In genomic region chr15:77959094-77959879, GRCh38 we compare ENCODE assay signal across 2 cellular contexts.
TF ChIP-seq lines count a peak whose summit lies in the region.

No MANE protein-coding gene starts in this region.

TF ChIP-seq in GM23338, 12 proteins besides CTCF, POLR2A, EP300 and RAD21 (continued from another document):
- no peak for TF ChIP-seq ETS1 (IDR thresholded peaks at IDR 0.05)
- TF ChIP-seq REST (IDR thresholded peaks at IDR 0.05; ENCODE audit: unreplicated experiment), result no peak
- no peak for TF ChIP-seq ZNF462 (CRISPR knock-in tag; IDR thresholded peaks at IDR 0.05)
TF ChIP-seq in GM23338: peak in this region for 0.

TF ChIP-seq in GM12878, 131 proteins besides CTCF, POLR2A, EP300 and RAD21 (continued from another document):
- no peak for TF ChIP-seq ATF2 (IDR thresholded peaks at IDR 0.05; ENCODE audit: low read length)
- no peak for TF ChIP-seq MYC (IDR thresholded peaks at IDR 0.05; ENCODE audit: insufficient read depth, insufficient read length, insufficient replicate concordance, low read length, severe bottlenecking)
- no peak for TF ChIP-seq STAT3 (IDR thresholded peaks at IDR 0.05; ENCODE audit: low read depth, low read length)
- TF ChIP-seq HCFC1 (IDR thresholded peaks at IDR 0.05; ENCODE audit: low read length), result no peak
- TF ChIP-seq BCLAF1 (IDR thresholded peaks at IDR 0.05), result no peak
- 0 out of 2 replicates have a peak, but pooled peaks have one; percentile 15 for TF ChIP-seq PAX5 (IDR thresholded peaks at IDR 0.05; ENCODE audit: borderline replicate concordance, low read depth, low read length)
- TF ChIP-seq POU2F2 (IDR thresholded peaks at IDR 0.05; ENCODE audit: borderline replicate concordance, low read depth, low read length), result peak; percentile 48; the same call in 1 of the 3 replicates
- peak; percentile 52; the same call in 1 of the 2 replicates for TF ChIP-seq IRF4 (IDR thresholded peaks at IDR 0.05; ENCODE audit: low read depth, low read length)
- TF ChIP-seq NFXL1 (IDR thresholded peaks at IDR 0.05; ENCODE audit: borderline replicate concordance), result no peak
- TF ChIP-seq RAD51 (IDR thresholded peaks at IDR 0.05), result no peak
- no peak for TF ChIP-seq BRCA1 (IDR thresholded peaks at IDR 0.05; ENCODE audit: low read depth, low read length)
- TF ChIP-seq GATAD2B (conservative IDR thresholded peaks at IDR 0.05; ENCODE audit: low read depth), result 0 out of 2 replicates have a peak, but pooled peaks have one; percentile 55
- peak; percentile 46; the same call in 1 of the 2 replicates for TF ChIP-seq YY1 (IDR thresholded peaks at IDR 0.05; ENCODE audit: low read depth, low read length)
- no peak for TF ChIP-seq HDGF (IDR thresholded peaks at IDR 0.05)
- TF ChIP-seq SKIL (IDR thresholded peaks at IDR 0.05; ENCODE audit: low read depth, poor library complexity, severe bottlenecking), result no peak
- no peak for TF ChIP-seq MEF2B (IDR thresholded peaks at IDR 0.05; ENCODE audit: partially characterized antibody, poor library complexity, severe bottlenecking)
- no peak for TF ChIP-seq CREM (IDR thresholded peaks at IDR 0.05; ENCODE audit: low read depth)
- TF ChIP-seq, protein P1, sequence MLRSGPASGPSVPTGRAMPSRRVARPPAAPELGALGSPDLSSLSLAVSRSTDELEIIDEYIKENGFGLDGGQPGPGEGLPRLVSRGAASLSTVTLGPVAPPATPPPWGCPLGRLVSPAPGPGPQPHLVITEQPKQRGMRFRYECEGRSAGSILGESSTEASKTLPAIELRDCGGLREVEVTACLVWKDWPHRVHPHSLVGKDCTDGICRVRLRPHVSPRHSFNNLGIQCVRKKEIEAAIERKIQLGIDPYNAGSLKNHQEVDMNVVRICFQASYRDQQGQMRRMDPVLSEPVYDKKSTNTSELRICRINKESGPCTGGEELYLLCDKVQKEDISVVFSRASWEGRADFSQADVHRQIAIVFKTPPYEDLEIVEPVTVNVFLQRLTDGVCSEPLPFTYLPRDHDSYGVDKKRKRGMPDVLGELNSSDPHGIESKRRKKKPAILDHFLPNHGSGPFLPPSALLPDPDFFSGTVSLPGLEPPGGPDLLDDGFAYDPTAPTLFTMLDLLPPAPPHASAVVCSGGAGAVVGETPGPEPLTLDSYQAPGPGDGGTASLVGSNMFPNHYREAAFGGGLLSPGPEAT (IDR thresholded peaks at IDR 0.05; ENCODE audit: low read depth), result no peak
- 0 out of 2 replicates have a peak, but pooled peaks have one; percentile 21 for TF ChIP-seq IKZF1 (conservative IDR thresholded peaks at IDR 0.05)
- no peak for TF ChIP-seq E4F1 (IDR thresholded peaks at IDR 0.05; ENCODE audit: borderline replicate concordance, partially characterized antibody)
- TF ChIP-seq, protein P2, sequence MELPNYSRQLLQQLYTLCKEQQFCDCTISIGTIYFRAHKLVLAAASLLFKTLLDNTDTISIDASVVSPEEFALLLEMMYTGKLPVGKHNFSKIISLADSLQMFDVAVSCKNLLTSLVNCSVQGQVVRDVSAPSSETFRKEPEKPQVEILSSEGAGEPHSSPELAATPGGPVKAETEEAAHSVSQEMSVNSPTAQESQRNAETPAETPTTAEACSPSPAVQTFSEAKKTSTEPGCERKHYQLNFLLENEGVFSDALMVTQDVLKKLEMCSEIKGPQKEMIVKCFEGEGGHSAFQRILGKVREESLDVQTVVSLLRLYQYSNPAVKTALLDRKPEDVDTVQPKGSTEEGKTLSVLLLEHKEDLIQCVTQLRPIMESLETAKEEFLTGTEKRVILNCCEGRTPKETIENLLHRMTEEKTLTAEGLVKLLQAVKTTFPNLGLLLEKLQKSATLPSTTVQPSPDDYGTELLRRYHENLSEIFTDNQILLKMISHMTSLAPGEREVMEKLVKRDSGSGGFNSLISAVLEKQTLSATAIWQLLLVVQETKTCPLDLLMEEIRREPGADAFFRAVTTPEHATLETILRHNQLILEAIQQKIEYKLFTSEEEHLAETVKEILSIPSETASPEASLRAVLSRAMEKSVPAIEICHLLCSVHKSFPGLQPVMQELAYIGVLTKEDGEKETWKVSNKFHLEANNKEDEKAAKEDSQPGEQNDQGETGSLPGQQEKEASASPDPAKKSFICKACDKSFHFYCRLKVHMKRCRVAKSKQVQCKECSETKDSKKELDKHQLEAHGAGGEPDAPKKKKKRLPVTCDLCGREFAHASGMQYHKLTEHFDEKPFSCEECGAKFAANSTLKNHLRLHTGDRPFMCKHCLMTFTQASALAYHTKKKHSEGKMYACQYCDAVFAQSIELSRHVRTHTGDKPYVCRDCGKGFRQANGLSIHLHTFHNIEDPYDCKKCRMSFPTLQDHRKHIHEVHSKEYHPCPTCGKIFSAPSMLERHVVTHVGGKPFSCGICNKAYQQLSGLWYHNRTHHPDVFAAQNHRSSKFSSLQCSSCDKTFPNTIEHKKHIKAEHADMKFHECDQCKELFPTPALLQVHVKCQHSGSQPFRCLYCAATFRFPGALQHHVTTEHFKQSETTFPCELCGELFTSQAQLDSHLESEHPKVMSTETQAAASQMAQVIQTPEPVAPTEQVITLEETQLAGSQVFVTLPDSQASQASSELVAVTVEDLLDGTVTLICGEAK (IDR thresholded peaks at IDR 0.05; ENCODE audit: borderline replicate concordance), result no peak
- 0 out of 2 replicates have a peak, but pooled peaks have one; percentile 8 for TF ChIP-seq MEF2A (IDR thresholded peaks at IDR 0.05; ENCODE audit: insufficient read depth, low read depth, low read length)
- peak in 1 of 2 experiments; percentile 47; a peak in 2 of 4 replicates for TF ChIP-seq BHLHE40 (IDR thresholded peaks at IDR 0.05; ENCODE audit: borderline replicate concordance in 1 of 2, low read depth in 2 of 2, low read length in 1 of 2)
- no peak for TF ChIP-seq RBBP5 (conservative IDR thresholded peaks at IDR 0.05)
- TF ChIP-seq NR2C2 (IDR thresholded peaks at IDR 0.05; ENCODE audit: borderline replicate concordance, control insufficient read depth, insufficient read length, low read depth), result no peak
- TF ChIP-seq ZNF274 (IDR thresholded peaks at IDR 0.05; ENCODE audit: insufficient read depth, insufficient read length), result no peak
- TF ChIP-seq RUNX3 (IDR thresholded peaks at IDR 0.05; ENCODE audit: low read length), result peak; percentile 13; the same call in 1 of the 2 replicates
- no peak for TF ChIP-seq NRF1 (conservative IDR thresholded peaks at IDR 0.05; ENCODE audit: low read depth, low read length)
- no peak for TF ChIP-seq CBX3 (IDR thresholded peaks at IDR 0.05; ENCODE audit: borderline replicate concordance, low read depth)
- TF ChIP-seq KAT2A (conservative IDR thresholded peaks at IDR 0.05; ENCODE audit: control insufficient read depth, low read depth, low read length), result no peak
- peak; percentile 77 for TF ChIP-seq SMC3 (IDR thresholded peaks at IDR 0.05; ENCODE audit: borderline replicate concordance, low read length)
- TF ChIP-seq TCF3 (IDR thresholded peaks at IDR 0.05; ENCODE audit: borderline replicate concordance, insufficient read depth, low read depth, low read length), result 0 out of 2 replicates have a peak, but pooled peaks have one; percentile 40
- no peak for TF ChIP-seq SMAD5 (IDR thresholded peaks at IDR 0.05; ENCODE audit: low read depth)
- 0 out of 2 replicates have a peak, but pooled peaks have one; percentile 27 for TF ChIP-seq IRF3 (IDR thresholded peaks at IDR 0.05)
- TF ChIP-seq RB1 (IDR thresholded peaks at IDR 0.05; ENCODE audit: borderline replicate concordance), result peak; percentile 77; the same call in 1 of the 2 replicates
